ENCODE assay signal across 1 cellular context in the genomic region with DNA sequence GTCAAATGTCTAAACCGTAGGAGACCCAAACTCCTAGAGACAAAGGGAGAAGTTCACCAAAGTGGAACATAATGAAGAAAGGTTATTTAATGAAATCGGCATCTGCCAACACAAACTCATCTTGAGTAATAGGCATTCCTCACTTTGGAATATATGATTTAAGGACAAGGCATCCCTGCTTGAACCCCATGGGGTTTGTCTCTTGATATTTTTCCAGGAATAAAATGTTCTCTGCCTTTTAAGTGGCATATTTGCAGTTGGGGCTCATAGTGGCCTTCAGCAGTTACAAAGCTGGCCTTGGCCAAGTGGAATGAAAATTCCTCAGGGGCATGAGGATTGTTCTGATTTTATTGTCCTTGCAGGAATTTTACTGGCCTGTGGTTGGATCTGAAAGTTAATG.
TF ChIP-seq lines count a peak whose summit lies in the region.

No MANE protein-coding gene starts in this region.

TF ChIP-seq in WTC11, 78 proteins besides CTCF, POLR2A, EP300 and RAD21:
- TF ChIP-seq NR3C1 (CRISPR knock-in tag; conservative IDR thresholded peaks at IDR 0.05; ENCODE audit: low read depth) (no peak), GRHL2 (CRISPR knock-in tag; IDR thresholded peaks at IDR 0.05; ENCODE audit: insufficient replicate concordance, severe bottlenecking) (no peak), JAZF1 (CRISPR knock-in tag; IDR thresholded peaks at IDR 0.05) (no peak)
